9 cellular contexts compared by ENCODE assay signal in the genomic region with DNA sequence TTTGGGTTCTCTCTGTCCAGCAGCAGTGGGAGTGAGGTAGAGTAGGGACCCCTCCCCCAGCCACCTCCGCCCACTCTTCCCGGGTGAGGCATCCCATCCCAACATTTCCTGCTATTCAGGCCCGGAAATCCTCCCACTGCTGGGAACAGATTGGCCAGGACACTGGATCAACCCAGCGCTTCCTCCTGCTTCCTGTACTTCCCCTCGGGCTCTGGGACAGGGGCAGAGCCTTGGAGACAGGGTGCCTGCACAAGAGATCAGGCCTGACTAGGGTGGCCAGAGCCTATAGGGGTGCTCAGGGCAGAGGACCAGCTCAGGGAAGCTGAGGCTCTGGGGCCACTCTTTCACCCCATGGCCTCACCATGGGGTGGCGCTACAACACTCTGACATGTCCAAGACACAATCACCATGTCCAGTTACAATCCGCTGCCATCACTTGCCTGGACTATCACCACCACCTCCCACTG. TPM values are rescaled to one million over a fixed set of nuclear protein-coding genes. Genes with fewer than 3 reads are reported as not detected.
DNase-seq lines count a peak whose midpoint lies in the region; ATAC-seq and TF ChIP-seq lines count a peak whose summit lies in the region.
"Had no signal": no experiment of that assay in that cellular context is flagged by ENCODE, and none has a peak within 500 bp of the region (broad histone marks: within the 10 kb centered on the region; RNA-seq: fewer than 3 reads in every experiment).

No MANE protein-coding gene starts in this region.

- no peaks in the 10 kb centered on the region for H3K9me3 Mint-ChIP-seq in CD8-positive, alpha-beta T cell
- H3K9me3 Mint-ChIP-seq in activated naive CD8-positive, alpha-beta T cell treated with anti-CD3 and anti-CD28 coated beads for 36 hours: no peaks in the 10 kb centered on the region

- H3K27me3 Mint-ChIP-seq in CD8-positive, alpha-beta T cell (ENCODE audit: low read depth): no peaks in the 10 kb centered on the region
- H3K27me3 Mint-ChIP-seq in activated naive CD8-positive, alpha-beta T cell treated with anti-CD3 and anti-CD28 coated beads for 36 hours: no peaks in the 10 kb centered on the region

- ATAC-seq in CD8-positive, alpha-beta T cell: no peak
- ATAC-seq in upper lobe of left lung (ENCODE audit: low FRiP score in 2 of 2) (peak; percentile 51 to 86), GM18511 (IDR thresholded peaks at IDR 0.05; ENCODE audit: unreplicated experiment) (no peak)

- WGBS in upper lobe of left lung, 2 donors: 32 to 68% methylated on average over 6 of the region's 7 CpGs

- H3K27ac Mint-ChIP-seq in CD8-positive, alpha-beta T cell: peak overlapping the region; percentile 82
- peak overlapping the region; percentile 30 for H3K27ac Mint-ChIP-seq in activated naive CD8-positive, alpha-beta T cell treated with anti-CD3 and anti-CD28 coated beads for 36 hours

- H3K36me3 ChIP-seq in CD8-positive, alpha-beta T cell (ENCODE audit: insufficient read depth, low read length): peaks cover 32% of the 10 kb centered on the region
- H3K36me3 ChIP-seq in kidney epithelial cell (ENCODE audit: control insufficient read depth, insufficient read depth, low read length) (no peaks in the 10 kb centered on the region), upper lobe of left lung (peaks cover 0 to 23% (median 3%) of the 10 kb centered on the region in 4 donors)

- no peak overlapping the region for H3K27ac ChIP-seq in CD8-positive, alpha-beta T cell (ENCODE audit: low read depth, low read length)
- peak overlapping the region; percentile 84 to 96 (median 87) for H3K27ac ChIP-seq in upper lobe of left lung
- H3K27ac ChIP-seq: epithelial cell of prostate had no signal

- TF ChIP-seq EP300 in Ishikawa (IDR thresholded peaks at IDR 0.05; ENCODE audit: borderline replicate concordance) (no peak), upper lobe of left lung (IDR thresholded peaks at IDR 0.05) (peak; percentile 92 to 100 (median 98))

- no peaks in the 10 kb centered on the region for H3K27me3 ChIP-seq in CD8-positive, alpha-beta T cell (ENCODE audit: insufficient read depth, low read length)
- H3K27me3 ChIP-seq in kidney epithelial cell (ENCODE audit: control insufficient read depth, insufficient read depth, low read length) (peaks cover 23% of the 10 kb centered on the region), upper lobe of left lung (no peaks in the 10 kb centered on the region)

- intact Hi-C loops in CD8-positive, alpha-beta T cell (cut with DNase I, micrococcal nuclease): loop anchor here in 1 of 2 experiments (1.0 kb wide), 1 partner anchor 21 kb away; no protein-coding TSS in a partner anchor

- peak in 2 of 4 donors; percentile 36 to 46 for TF ChIP-seq POLR2A in upper lobe of left lung (IDR thresholded peaks at IDR 0.05)

- CTCF ChIA-PET in CD8-positive, alpha-beta T cell (lab: Charles Lee): interaction anchor here (1.0 to 10.3 kb wide), 5 partner anchors 20 to 157 kb away, joined by 3 to 84 read pairs (median 4); partner anchors contain the start of gene CDK9

- peak; percentile 55 for TF ChIP-seq RAD21 in Ishikawa (IDR thresholded peaks at IDR 0.05; ENCODE audit: low read depth)

- peaks cover 69% of the 10 kb centered on the region for H3K36me3 Mint-ChIP-seq in CD8-positive, alpha-beta T cell
- peaks cover 21% of the 10 kb centered on the region for H3K36me3 Mint-ChIP-seq in activated naive CD8-positive, alpha-beta T cell treated with anti-CD3 and anti-CD28 coated beads for 36 hours

- POLR2A ChIA-PET in CD8-positive, alpha-beta T cell (lab: Charles Lee): interaction anchor here (0.8 kb wide), 1 partner anchor 22 kb away, joined by 3 read pairs; the partner anchor contains the start of gene CDK9

- DNase-seq in CD8-positive, alpha-beta T cell: peak in 2 of 7 experiments; percentile 35 to 40
- no peak for DNase-seq in activated naive CD8-positive, alpha-beta T cell treated with anti-CD3 and anti-CD28 coated beads for 36 hours
- DNase-seq in kidney epithelial cell (ENCODE audit: low read depth): no peak
- DNase-seq in upper lobe of left lung: peak in 1 of 2 donors; percentile 73
- no peak for DNase-seq in NCI-H2081 treated with DMSO at 0.1 percent for 48 hours (lab: John Stamatoyannopoulos, UW)
- no peak for DNase-seq in effector CD4-positive, alpha-beta T cell

- peak; percentile 28 for TF ChIP-seq CTCF in CD8-positive, alpha-beta T cell (IDR thresholded peaks at IDR 0.05)
- TF ChIP-seq CTCF in kidney epithelial cell (IDR thresholded peaks at IDR 0.05; ENCODE audit: insufficient read depth, low read length, poor library complexity, severe bottlenecking) (peak; percentile 20), upper lobe of left lung (IDR thresholded peaks at IDR 0.05) (peak; percentile 52 to 78 (median 68))

- H3K4me1 ChIP-seq in CD8-positive, alpha-beta T cell (ENCODE audit: insufficient read depth, low read length): peaks cover 50% of the 10 kb centered on the region
- H3K4me1 ChIP-seq in upper lobe of left lung: peaks cover 44 to 68% (median 58%) of the 10 kb centered on the region in 4 donors

- no peak overlapping the region for H3K4me3 ChIP-seq in CD8-positive, alpha-beta T cell (ENCODE audit: low read depth, low read length)
- H3K4me3 ChIP-seq in kidney epithelial cell (ENCODE audit: low read depth, low read length): no peak overlapping the region
- H3K4me3 ChIP-seq in upper lobe of left lung: no peak overlapping the region

- H3K4me3 Mint-ChIP-seq in CD8-positive, alpha-beta T cell: no peak overlapping the region
- H3K4me3 Mint-ChIP-seq in activated naive CD8-positive, alpha-beta T cell treated with anti-CD3 and anti-CD28 coated beads for 36 hours: no peak overlapping the region

- H3K4me1 Mint-ChIP-seq in CD8-positive, alpha-beta T cell (ENCODE audit: low read depth): peaks cover 60% of the 10 kb centered on the region
- peaks cover 31% of the 10 kb centered on the region for H3K4me1 Mint-ChIP-seq in activated naive CD8-positive, alpha-beta T cell treated with anti-CD3 and anti-CD28 coated beads for 36 hours

- no peaks in the 10 kb centered on the region for H3K9me3 ChIP-seq in CD8-positive, alpha-beta T cell (ENCODE audit: low read length)
- no peaks in the 10 kb centered on the region for H3K9me3 ChIP-seq in upper lobe of left lung

TF ChIP-seq in Ishikawa, 13 proteins besides CTCF, POLR2A, EP300 and RAD21:
- no peak for TF ChIP-seq TAF1 (IDR thresholded peaks at IDR 0.05; ENCODE audit: low read depth)
- TF ChIP-seq, protein P1, sequence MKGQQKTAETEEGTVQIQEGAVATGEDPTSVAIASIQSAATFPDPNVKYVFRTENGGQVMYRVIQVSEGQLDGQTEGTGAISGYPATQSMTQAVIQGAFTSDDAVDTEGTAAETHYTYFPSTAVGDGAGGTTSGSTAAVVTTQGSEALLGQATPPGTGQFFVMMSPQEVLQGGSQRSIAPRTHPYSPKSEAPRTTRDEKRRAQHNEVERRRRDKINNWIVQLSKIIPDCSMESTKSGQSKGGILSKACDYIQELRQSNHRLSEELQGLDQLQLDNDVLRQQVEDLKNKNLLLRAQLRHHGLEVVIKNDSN (IDR thresholded peaks at IDR 0.05): no peak
- no peak for TF ChIP-seq EGR1 (IDR thresholded peaks at IDR 0.05)
- TF ChIP-seq, protein P2, sequence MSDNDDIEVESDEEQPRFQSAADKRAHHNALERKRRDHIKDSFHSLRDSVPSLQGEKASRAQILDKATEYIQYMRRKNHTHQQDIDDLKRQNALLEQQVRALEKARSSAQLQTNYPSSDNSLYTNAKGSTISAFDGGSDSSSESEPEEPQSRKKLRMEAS (IDR thresholded peaks at IDR 0.05): no peak
- TF ChIP-seq CEBPB (IDR thresholded peaks at IDR 0.05): no peak
- no peak for TF ChIP-seq ZBTB7A (IDR thresholded peaks at IDR 0.05; ENCODE audit: low read depth)

RNA-seq across cellular contexts. Expression of gene SH2D3C, which starts 14.5 kb away (rescaled TPM):
- total RNA-seq in CD8-positive, alpha-beta T cell: 1 to 10 TPM; 5.9 to 6.4 TPM
- 10 to 100 TPM; 20.4 to 21.5 TPM for total RNA-seq in activated naive CD8-positive, alpha-beta T cell treated with anti-CD3 and anti-CD28 coated beads for 36 hours
- total RNA-seq in kidney epithelial cell (0.17 and 0.27 TPM in 2 replicates), upper lobe of left lung (10 to 100 TPM; 17.5 to 90.4 (median 37.5) TPM)

RNA-seq across cellular contexts. Expression of gene CDK9, which starts 21.9 kb away (rescaled TPM):
- 100 to 1,000 TPM; 116 to 120 TPM for total RNA-seq in CD8-positive, alpha-beta T cell
- 10 to 100 TPM; 85.2 to 94.2 TPM for total RNA-seq in activated naive CD8-positive, alpha-beta T cell treated with anti-CD3 and anti-CD28 coated beads for 36 hours
- total RNA-seq in kidney epithelial cell (38.5 and 47.3 TPM in 2 replicates), upper lobe of left lung (100 to 1,000 TPM in 3 of 6 donors, 10 to 100 TPM in 3; 69.8 to 168 (median 106) TPM)

RNA-seq across cellular contexts. Expression of gene TOR2A, which starts 28.9 kb away (rescaled TPM):
- total RNA-seq in CD8-positive, alpha-beta T cell: 1 to 10 TPM; 4.7 to 5.3 TPM
- 10 to 100 TPM; 17.7 to 18.1 TPM for total RNA-seq in activated naive CD8-positive, alpha-beta T cell treated with anti-CD3 and anti-CD28 coated beads for 36 hours
- 13.3 and 13.4 TPM in 2 replicates for total RNA-seq in kidney epithelial cell
- 10 to 100 TPM; 11.4 to 27.2 (median 21.0) TPM for total RNA-seq in upper lobe of left lung

RNA-seq across cellular contexts. Expression of gene FPGS, which starts 38.7 kb away (rescaled TPM):
- total RNA-seq in CD8-positive, alpha-beta T cell: 10 to 100 TPM; 91.9 to 95.3 TPM
- total RNA-seq in activated naive CD8-positive, alpha-beta T cell treated with anti-CD3 and anti-CD28 coated beads for 36 hours: 10 to 100 TPM; 86.3 to 88.0 TPM
- total RNA-seq in kidney epithelial cell: 92.5 and 131 TPM in 2 replicates
- total RNA-seq in upper lobe of left lung: 100 to 1,000 TPM in 2 of 6 donors, 10 to 100 TPM in 4; 85.1 to 337 (median 95.5) TPM

RNA-seq across cellular contexts. Expression of gene TTC16, which starts 48.1 kb away (rescaled TPM):
- total RNA-seq in CD8-positive, alpha-beta T cell: 1 to 10 TPM; 5.2 to 5.5 TPM
- 1 to 10 TPM; 1.3 to 1.4 TPM for total RNA-seq in activated naive CD8-positive, alpha-beta T cell treated with anti-CD3 and anti-CD28 coated beads for 36 hours
- not detected in 2 replicates for total RNA-seq in kidney epithelial cell
- 1 to 10 TPM in 5 of 6 donors, under 1 TPM in 1; 0.29 to 9.4 (median 3.1) TPM for total RNA-seq in upper lobe of left lung

Comparison
In these comparisons a context has a peak if more than half of its experiments do, and no peak if none do; other contexts are left out.
1. ATAC-seq: peak in upper lobe of left lung (2 of 2); none in CD8-positive, alpha-beta T cell (single experiment) and GM18511 (single experiment).
2. Peak in every context shown above with its lines, with median percentiles within 50 percentile points of each other: CTCF ChIP-seq.